Comparison of ENCODE assay signal across 8 cellular contexts in genomic region chr14:101120636-101121398, GRCh38.
DNase-seq lines count a peak whose midpoint lies in the region; ATAC-seq and TF ChIP-seq lines count a peak whose summit lies in the region.

No MANE protein-coding gene starts in this region.

- intact Hi-C loops in activated CD4-positive, alpha-beta T cell treated with anti-CD3 and anti-CD28 coated beads for 36 hours (cut with DNase I, micrococcal nuclease): no loop called here
- intact Hi-C loops in stomach (cut with DNase I; ENCODE audit: low total_unique reads): no loop called here

- no peak for TF ChIP-seq EP300 in stomach (IDR thresholded peaks at IDR 0.05)

- no peaks in the 10 kb centered on the region for H3K4me1 ChIP-seq in right atrium auricular region
- H3K4me1 ChIP-seq in stomach: no peaks in the 10 kb centered on the region

- peaks cover 21% of the 10 kb centered on the region for H3K4me1 Mint-ChIP-seq in activated CD4-positive, alpha-beta T cell treated with anti-CD3 and anti-CD28 coated beads for 36 hours
- H3K4me1 Mint-ChIP-seq in T-helper 17 cell: peaks cover 9% of the 10 kb centered on the region
- H3K4me1 Mint-ChIP-seq in endothelial cell (ENCODE audit: unreplicated experiment): peaks cover 15% of the 10 kb centered on the region

- H3K27me3 ChIP-seq in right atrium auricular region (no peaks in the 10 kb centered on the region), stomach (no peaks in the 10 kb centered on the region)

- POLR2A ChIA-PET in activated CD4-positive, alpha-beta T cell treated with anti-CD3 and anti-CD28 coated beads for 36 hours (lab: Charles Lee): no interaction called here

- H3K36me3 Mint-ChIP-seq in activated CD4-positive, alpha-beta T cell treated with anti-CD3 and anti-CD28 coated beads for 36 hours (ENCODE audit: low read depth): no peaks in the 10 kb centered on the region
- H3K36me3 Mint-ChIP-seq in T-helper 17 cell (ENCODE audit: low read depth) (no peaks in the 10 kb centered on the region), endothelial cell (ENCODE audit: low read depth, unreplicated experiment) (peaks cover 7% of the 10 kb centered on the region)

- peak overlapping the region; percentile 71 for H3K27ac Mint-ChIP-seq in activated CD4-positive, alpha-beta T cell treated with anti-CD3 and anti-CD28 coated beads for 36 hours
- H3K27ac Mint-ChIP-seq in T-helper 17 cell (peak overlapping the region; percentile 77), endothelial cell (ENCODE audit: unreplicated experiment) (no peak overlapping the region)

- peak overlapping the region; percentile 48 for H3K4me3 Mint-ChIP-seq in activated CD4-positive, alpha-beta T cell treated with anti-CD3 and anti-CD28 coated beads for 36 hours
- H3K4me3 Mint-ChIP-seq in T-helper 17 cell: peak overlapping the region; percentile 60
- no peak overlapping the region for H3K4me3 Mint-ChIP-seq in endothelial cell (ENCODE audit: unreplicated experiment)

- 50 to 83% (median 69%) methylated on average over 7 to 17 of the region's 17 CpGs for WGBS in stomach, 5 donors

- no peak for TF ChIP-seq POLR2A in stomach (IDR thresholded peaks at IDR 0.05)

- H3K27ac ChIP-seq in right atrium auricular region (peak overlapping the region; percentile 20 to 35), stomach (peak overlapping the region in 3 of 5 donors; percentile 42 to 74 (median 62))

- no peaks in the 10 kb centered on the region for H3K9me3 Mint-ChIP-seq in activated CD4-positive, alpha-beta T cell treated with anti-CD3 and anti-CD28 coated beads for 36 hours (ENCODE audit: low read depth)
- no peaks in the 10 kb centered on the region for H3K9me3 Mint-ChIP-seq in endothelial cell (ENCODE audit: unreplicated experiment)

- ATAC-seq in activated CD4-positive, alpha-beta T cell treated with anti-CD3 and anti-CD28 coated beads for 36 hours: peak; percentile 79
- ATAC-seq in T-helper 17 cell (peak; percentile 63), GM19467 (IDR thresholded peaks at IDR 0.05; ENCODE audit: unreplicated experiment) (no peak), HG03045 (IDR thresholded peaks at IDR 0.05; ENCODE audit: unreplicated experiment) (no peak)

- peak overlapping the region in 1 of 2 donors; percentile 18 for H3K4me3 ChIP-seq in right atrium auricular region
- H3K4me3 ChIP-seq in stomach: peak overlapping the region in 3 of 4 donors; percentile 4 to 27 (median 5)

- H3K9me3 ChIP-seq in T-helper 17 cell (ENCODE audit: control insufficient read depth, low read length, poor library complexity, severe bottlenecking): no peaks in the 10 kb centered on the region
- H3K9me3 ChIP-seq in right atrium auricular region: no peaks in the 10 kb centered on the region
- H3K9me3 ChIP-seq in stomach: no peaks in the 10 kb centered on the region

- CTCF ChIA-PET in activated CD4-positive, alpha-beta T cell treated with anti-CD3 and anti-CD28 coated beads for 36 hours (lab: Charles Lee): no interaction called here

- DNase-seq in activated CD4-positive, alpha-beta T cell treated with anti-CD3 and anti-CD28 coated beads for 36 hours: peak; percentile 47
- DNase-seq in activated CD4-positive, alpha-beta T cell treated with anti-CD3 and anti-CD28 coated beads, Interleukin-2, amount 50 U/mL, for 1 hour: no peak
- DNase-seq in T-helper 17 cell: no peak
- DNase-seq in right atrium auricular region (ENCODE audit: low spot score): peak; percentile 59
- DNase-seq in stomach: peak; percentile 26
- DNase-seq in endothelial cell (ENCODE audit: low spot score): no peak

- peaks cover 5% of the 10 kb centered on the region for H3K27me3 Mint-ChIP-seq in activated CD4-positive, alpha-beta T cell treated with anti-CD3 and anti-CD28 coated beads for 36 hours
- peaks cover 47% of the 10 kb centered on the region for H3K27me3 Mint-ChIP-seq in T-helper 17 cell
- H3K27me3 Mint-ChIP-seq in endothelial cell (ENCODE audit: unreplicated experiment): peaks cover 16% of the 10 kb centered on the region

- H3K36me3 ChIP-seq in right atrium auricular region (no peaks in the 10 kb centered on the region), stomach (no peaks in the 10 kb centered on the region)

- TF ChIP-seq CTCF in right atrium auricular region (IDR thresholded peaks at IDR 0.05): no peak
- TF ChIP-seq CTCF in stomach (IDR thresholded peaks at IDR 0.05): no peak
- TF ChIP-seq CTCF in endothelial cell (IDR thresholded peaks at IDR 0.05; ENCODE audit: unreplicated experiment): no peak

Comparison
In these comparisons a context has a peak if more than half of its experiments do, and no peak if none do; other contexts are left out.
1. DNase-seq: peak in activated CD4-positive, alpha-beta T cell treated with anti-CD3 and anti-CD28 coated beads for 36 hours (single experiment), right atrium auricular region (single experiment) and stomach (single experiment); none in activated CD4-positive, alpha-beta T cell treated with anti-CD3 and anti-CD28 coated beads, Interleukin-2, amount 50 U/mL, for 1 hour (single experiment), T-helper 17 cell (0 of 3) and endothelial cell (single experiment).
2. ATAC-seq: peak in activated CD4-positive, alpha-beta T cell treated with anti-CD3 and anti-CD28 coated beads for 36 hours (single experiment) and T-helper 17 cell (single experiment); none in GM19467 (single experiment) and HG03045 (single experiment).